In the genomic region with DNA sequence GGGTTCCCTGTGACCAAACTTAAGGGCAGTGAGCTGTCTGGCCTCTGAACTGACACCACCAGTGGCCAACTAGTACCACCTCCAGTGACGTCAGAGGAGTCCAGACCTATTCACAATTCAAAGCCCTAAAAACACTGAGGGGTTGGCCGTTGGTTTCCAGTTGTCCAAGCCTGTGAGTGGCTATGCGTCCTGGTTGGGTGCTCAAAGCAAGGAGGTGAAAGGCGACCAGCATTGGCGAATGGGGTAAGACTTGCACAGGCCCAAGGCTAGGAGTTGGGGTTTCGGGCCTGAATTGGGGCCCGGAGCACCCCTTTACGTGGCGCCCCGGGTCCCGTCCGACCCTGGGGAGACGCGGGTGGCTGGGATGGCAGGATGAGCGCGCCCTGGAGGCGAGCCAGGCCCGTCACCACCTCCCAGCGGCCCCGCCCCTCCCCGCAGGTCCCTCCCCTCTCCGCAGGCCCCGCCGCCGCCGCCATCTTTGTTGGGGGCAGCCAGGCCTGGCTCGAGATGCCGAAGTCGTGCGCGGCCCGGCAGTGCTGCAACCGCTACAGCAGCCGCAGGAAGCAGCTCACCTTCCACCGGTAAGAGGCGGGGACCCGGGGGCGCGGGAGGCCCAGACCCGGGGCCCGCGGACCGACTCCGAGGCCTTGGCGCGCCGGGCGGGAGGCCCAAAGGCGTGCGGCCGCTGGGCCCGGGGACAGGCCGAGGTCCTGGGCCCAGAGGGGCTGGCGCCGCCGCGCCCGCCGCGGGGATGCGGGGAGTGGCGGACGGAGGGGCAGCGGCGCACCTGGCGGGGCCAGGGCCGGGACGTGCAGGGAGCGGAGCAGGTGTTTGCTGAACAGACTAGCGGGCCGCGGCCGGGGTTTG, we compare ENCODE assay signal across 8 cellular contexts. TPM values are rescaled to one million over a fixed set of nuclear protein-coding genes. Genes with fewer than 3 reads are reported as not detected.
DNase-seq lines count a peak whose midpoint lies in the region; ATAC-seq and TF ChIP-seq lines count a peak whose summit lies in the region.

Gene THAP3, plus strand, starts transcription at position 157 of the 867 bp plus-strand sequence. Its CDS starts 351 bp downstream, at position 508.

- ATAC-seq in GM18909 (IDR thresholded peaks at IDR 0.05; ENCODE audit: poor library complexity, unreplicated experiment): peak; percentile 81
- ATAC-seq in HG03159 (IDR thresholded peaks at IDR 0.05; ENCODE audit: unreplicated experiment): peak; percentile 82
- ATAC-seq in right lobe of liver: peak; percentile 85 to 89 (median 88)

- peaks cover 0 to 22% (median 5%) of the 10 kb centered on the region in 4 donors for H3K36me3 ChIP-seq in right lobe of liver

- H3K27ac ChIP-seq in right lobe of liver: peak within 1 kb of the TSS; percentile 62 to 87 (median 73)

- H3K4me3 ChIP-seq in right lobe of liver: peak within 1 kb of the TSS; percentile 70 to 88 (median 73)

- TF ChIP-seq POLR2A in right lobe of liver (IDR thresholded peaks at IDR 0.05): peak; percentile 30

- intact Hi-C loops in right lobe of liver (cut with DNase I): no loop called here

- no peaks in the 10 kb centered on the region for H3K9me3 ChIP-seq in right lobe of liver

- WGBS in right lobe of liver (ENCODE audit: insufficient coverage, low coverage, low lambda C conversion rate, missing lambda C conversion rate): 2% methylated on average over 13 of the region's 73 CpGs

- H3K27me3 ChIP-seq in right lobe of liver: no peaks in the 10 kb centered on the region

- peak; percentile 53 to 67 for DNase-seq in AML-193 (lab: John Stamatoyannopoulos, UW)
- DNase-seq in NCI-H526 treated with DMSO at 0.1 percent for 48 hours (lab: John Stamatoyannopoulos, UW): peak; percentile 65
- DNase-seq in activated CD4-positive, alpha-beta T cell treated with anti-CD3 and anti-CD28 coated beads, Interleukin-2, amount 50 U/mL, for 4 hours: peak; percentile 89 to 91
- peak; percentile 51 to 87 for DNase-seq in dermis microvascular lymphatic vessel endothelial cell (ENCODE audit: low read depth in 2 of 2)
- peak; percentile 91 to 94 (median 93) for DNase-seq in right lobe of liver
- DNase-seq in stimulated activated CD4-positive, alpha-beta T cell treated with anti-CD3 and anti-CD28 coated beads, Interleukin-4, amount 100 ng/mL, for 4 hours: peak; percentile 82 to 92

- no peak for TF ChIP-seq CTCF in right lobe of liver (IDR thresholded peaks at IDR 0.05)

- peaks cover 0 to 45% (median 18%) of the 10 kb centered on the region in 4 donors for H3K4me1 ChIP-seq in right lobe of liver

RNA-seq across cellular contexts. Expression of gene THAP3, which starts in this region (rescaled TPM):
- total RNA-seq in dermis microvascular lymphatic vessel endothelial cell (15.6 and 16.0 TPM in 2 replicates), right lobe of liver (10 to 100 TPM in 4 of 6 experiments, 1 to 10 TPM in 2; 5.9 to 11.3 (median 10.3) TPM)

Comparison
In these comparisons a context has a peak if more than half of its experiments do, and no peak if none do; other contexts are left out.
1. Peak in every context shown above with its lines: DNase-seq, ATAC-seq, H3K4me3 ChIP-seq and H3K27ac ChIP-seq.